ENCODE assay signal across 8 cellular contexts in genomic region chr13:33743438-33744368, GRCh38.
A peak's percentile ranks its signal among the peaks of the same experiment; 100 is the strongest.
DNase-seq lines count a peak whose midpoint lies in the region; ATAC-seq and TF ChIP-seq lines count a peak whose summit lies in the region.

No MANE protein-coding gene starts in this region.

- DNase-seq in MV-4-11 (lab: John Stamatoyannopoulos, UW) (peak; percentile 98), iris pigment epithelial cell (ENCODE audit: low read depth) (peak; percentile 25), GM03348 (ENCODE audit: low spot score) (no peak), NCI-H1436 treated with DMSO at 0.1 percent for 48 hours (lab: John Stamatoyannopoulos, UW) (no peak), NCI-H1930 (lab: John Stamatoyannopoulos, UW) (no peak), MM.1S (no peak)

- no peak overlapping the region for H3K27ac ChIP-seq in MM.1S (ENCODE audit: low read length)

- H3F3A ChIP-seq in MM.1S (ENCODE audit: insufficient read depth, low read length): no peaks in the 10 kb centered on the region

- no peaks in the 10 kb centered on the region for H3K27me3 ChIP-seq in MM.1S (replicated peaks; ENCODE audit: insufficient read depth, low read length)

- no peaks in the 10 kb centered on the region for H3K79me2 ChIP-seq in MM.1S (ENCODE audit: low read length)

- H2AFZ ChIP-seq in MM.1S (ENCODE audit: low read length): no peak overlapping the region

- H3K36me3 ChIP-seq in MM.1S (replicated peaks; ENCODE audit: insufficient read depth, low read length): no peaks in the 10 kb centered on the region

- no peak overlapping the region for H3K4me2 ChIP-seq in MM.1S (ENCODE audit: low read depth, low read length)

- ATAC-seq in GM18858 (IDR thresholded peaks at IDR 0.05; ENCODE audit: unreplicated experiment) (peak; percentile 72), GM21786 (IDR thresholded peaks at IDR 0.05; ENCODE audit: unreplicated experiment) (peak; percentile 79)

- H3K9me3 ChIP-seq in MM.1S (replicated peaks; ENCODE audit: insufficient read depth, low read length): no peaks in the 10 kb centered on the region

- no peak overlapping the region for H3K4me3 ChIP-seq in MM.1S (ENCODE audit: low read length)

- H3K9me2 ChIP-seq in MM.1S (replicated peaks; ENCODE audit: insufficient read depth, low read length): no peaks in the 10 kb centered on the region

- no peak overlapping the region for H3K9ac ChIP-seq in MM.1S (ENCODE audit: low read length)

- no peaks in the 10 kb centered on the region for H4K20me1 ChIP-seq in MM.1S (ENCODE audit: insufficient read depth, low read length)

- H3K4me1 ChIP-seq in MM.1S (ENCODE audit: low read length): no peaks in the 10 kb centered on the region

- no peak for TF ChIP-seq CTCF in MM.1S (IDR thresholded peaks at IDR 0.05; ENCODE audit: low read length)

Comparison
In these comparisons a context has a peak if more than half of its experiments do, and no peak if none do; other contexts are left out.
1. DNase-seq: peak in MV-4-11 (single experiment) and iris pigment epithelial cell (single experiment); none in GM03348 (single experiment), NCI-H1436 treated with DMSO at 0.1 percent for 48 hours (single experiment), NCI-H1930 (0 of 2) and MM.1S (single experiment).